18 cellular contexts compared by ENCODE assay signal in genomic region chrX:27565992-27566391, GRCh38. TPM values are rescaled to one million over a fixed set of nuclear protein-coding genes. Genes with fewer than 3 reads are reported as not detected.
A peak's percentile ranks its signal among the peaks of the same experiment; 100 is the strongest.
DNase-seq lines count a peak whose midpoint lies in the region; ATAC-seq, FAIRE-seq and TF ChIP-seq lines count a peak whose summit lies in the region.
"Had no signal": no experiment of that assay in that cellular context is flagged by ENCODE, and none has a peak within 500 bp of the region (broad histone marks: within the 10 kb centered on the region; RNA-seq: fewer than 3 reads in every experiment).

No MANE protein-coding gene starts in this region.

- H3K4me3 Mint-ChIP-seq in astrocyte (ENCODE audit: unreplicated experiment) (no peak overlapping the region), mesothelial cell of epicardium (no peak overlapping the region)
- H3K4me3 Mint-ChIP-seq: HFFc6; T-helper 1 cell treated with Interleukin-12 subunit alpha and Interleukin-12 subunit beta and Interleukin-4 antibody, amounts not matched to agents 30 μg/mL and 1 μg/mL, for 36 hours had no signal

- no peak overlapping the region for H3K27ac ChIP-seq in astrocyte (ENCODE audit: low read depth, low read length)
- peak overlapping the region; percentile 99 for H3K27ac ChIP-seq in cardiac muscle cell
- H3K27ac ChIP-seq: pancreas, thoracic aorta had no signal

- H3K36me3 ChIP-seq in HAP-1 (replicated peaks): no peaks in the 10 kb centered on the region
- no peaks in the 10 kb centered on the region for H3K36me3 ChIP-seq in astrocyte (ENCODE audit: insufficient read depth, low read length)
- no peaks in the 10 kb centered on the region for H3K36me3 ChIP-seq in cardiac muscle cell
- H3K36me3 ChIP-seq: pancreas, thoracic aorta had no signal

- TF ChIP-seq CTCF in astrocyte (IDR thresholded peaks at IDR 0.05; ENCODE audit: insufficient read depth, low read depth, low read length): no peak
- TF ChIP-seq CTCF in cardiac muscle cell (IDR thresholded peaks at IDR 0.05; ENCODE audit: low read depth, low read length): no peak
- TF ChIP-seq CTCF in mesothelial cell of epicardium (IDR thresholded peaks at IDR 0.05; ENCODE audit: unreplicated experiment): no peak

- H3K4me1 Mint-ChIP-seq in astrocyte (ENCODE audit: low read depth, unreplicated experiment): peaks cover 8% of the 10 kb centered on the region
- peaks cover 25% of the 10 kb centered on the region for H3K4me1 Mint-ChIP-seq in mesothelial cell of epicardium

- H3K9me3 ChIP-seq in HAP-1 (no peaks in the 10 kb centered on the region), astrocyte (ENCODE audit: insufficient read depth, low read depth, low read length) (no peaks in the 10 kb centered on the region), cardiac muscle cell (ENCODE audit: low read depth) (no peaks in the 10 kb centered on the region)
- H3K9me3 ChIP-seq: pancreas, thoracic aorta had no signal

- no peak overlapping the region for H2AFZ ChIP-seq in astrocyte (ENCODE audit: low read depth, low read length)

- H3K4me3 ChIP-seq in HAP-1 (no peak overlapping the region), astrocyte (ENCODE audit: insufficient read depth, low read depth, low read length) (no peak overlapping the region), cardiac muscle cell (no peak overlapping the region)
- H3K4me3 ChIP-seq: pancreas, thoracic aorta had no signal

- peak; percentile 13 to 24 for DNase-seq in HAP-1 (ENCODE audit: low spot score in 2 of 2)
- peak; percentile 57 for DNase-seq in astrocyte (ENCODE audit: low read depth)
- DNase-seq in cardiac muscle cell (ENCODE audit: low read depth in 1 of 2, low spot score in 1 of 2): peak; percentile 73 to 94
- DNase-seq in mesothelial cell of epicardium (ENCODE audit: low spot score in 2 of 2, unreplicated experiment in 2 of 2): no peak
- no peak for DNase-seq in HCEC 1CT
- no peak for DNase-seq in nucleus accumbens (lab: John Stamatoyannopoulos, UW)
- DNase-seq in SK-N-DZ (ENCODE audit: low spot score): no peak
- DNase-seq: activated CD4-positive, alpha-beta T cell treated with anti-CD3 and anti-CD28 coated beads for 1 hour; activated CD8-positive, alpha-beta memory T cell treated with anti-CD3 and anti-CD28 coated beads, Interleukin-2, amount 50 U/mL, for 4 hours; activated naive CD4-positive, alpha-beta T cell; HFFc6; hypothalamus; NCI-H1694; NCI-H446; pancreas had no signal

- H3K27me3 Mint-ChIP-seq in astrocyte (ENCODE audit: low read depth, unreplicated experiment): no peaks in the 10 kb centered on the region
- H3K27me3 Mint-ChIP-seq in mesothelial cell of epicardium (ENCODE audit: low read depth): no peaks in the 10 kb centered on the region

- no peaks in the 10 kb centered on the region for H3K79me2 ChIP-seq in astrocyte (ENCODE audit: insufficient read depth, low read length)

- in situ Hi-C loops in HAP-1 (cut with MboI; ENCODE audit: low sequenced_read_pairs): no loop called here

- no peaks in the 10 kb centered on the region for H3K9me3 Mint-ChIP-seq in astrocyte (ENCODE audit: unreplicated experiment)
- peaks cover 40% of the 10 kb centered on the region for H3K9me3 Mint-ChIP-seq in mesothelial cell of epicardium
- H3K9me3 Mint-ChIP-seq: T-helper 1 cell treated with Interleukin-12 subunit alpha and Interleukin-12 subunit beta and Interleukin-4 antibody, amounts not matched to agents 30 μg/mL and 1 μg/mL, for 36 hours had no signal

- no peaks in the 10 kb centered on the region for H4K20me1 ChIP-seq in astrocyte (ENCODE audit: insufficient read depth, low read length)

- H3K36me3 Mint-ChIP-seq in astrocyte (ENCODE audit: low read depth, unreplicated experiment) (no peaks in the 10 kb centered on the region), mesothelial cell of epicardium (peaks cover 1% of the 10 kb centered on the region)

- FAIRE-seq in astrocyte (lab: Jason Lieb, UNC): peak; percentile 20

- H3K27me3 ChIP-seq in HAP-1 (ENCODE audit: low read depth) (no peaks in the 10 kb centered on the region), astrocyte (ENCODE audit: insufficient read depth, low read length) (no peaks in the 10 kb centered on the region), cardiac muscle cell (no peaks in the 10 kb centered on the region)

- ATAC-seq in GM21423 (IDR thresholded peaks at IDR 0.05; ENCODE audit: unreplicated experiment): no peak

- H3K4me2 ChIP-seq in astrocyte (ENCODE audit: low read length): peak overlapping the region; percentile 60

- H3K27ac Mint-ChIP-seq in astrocyte (ENCODE audit: unreplicated experiment) (peak overlapping the region; percentile 15), mesothelial cell of epicardium (peak overlapping the region; percentile 95)
- H3K27ac Mint-ChIP-seq: HFFc6; T-helper 1 cell treated with Interleukin-12 subunit alpha and Interleukin-12 subunit beta and Interleukin-4 antibody, amounts not matched to agents 30 μg/mL and 1 μg/mL, for 36 hours had no signal

- peak overlapping the region; percentile 23 for H3K9ac ChIP-seq in astrocyte (ENCODE audit: low read length)

- peaks cover 10% of the 10 kb centered on the region for H3K4me1 ChIP-seq in HAP-1
- H3K4me1 ChIP-seq in astrocyte (ENCODE audit: insufficient read depth, low read length): peaks cover 8% of the 10 kb centered on the region
- H3K4me1 ChIP-seq in cardiac muscle cell (ENCODE audit: low read depth): peaks cover 8% of the 10 kb centered on the region
- H3K4me1 ChIP-seq: pancreas had no signal

RNA-seq across cellular contexts. Expression of gene DCAF8L2, which starts 24.2 kb away (rescaled TPM):
- not detected in 2 replicates for total RNA-seq in astrocyte
- not detected in 2 replicates for total RNA-seq in cardiac muscle cell
- not detected in 2 replicates for polyA plus RNA-seq in cardiac muscle cell
- total RNA-seq in mesothelial cell of epicardium: 0.11 TPM in 1 of 3 replicates, not detected in the others
- not detected in 2 replicates for polyA plus RNA-seq in SK-N-DZ (2014; cell fraction: cytosol; rRNA removed)
- polyA plus RNA-seq in SK-N-DZ (2014; cell fraction: nucleus; rRNA removed): not detected in 2 replicates
- total RNA-seq: HFFc6, pancreas, thoracic aorta had no signal
- polyA plus RNA-seq: pancreas had no signal

Comparison
In these comparisons a context has a peak if more than half of its experiments do, and no peak if none do; other contexts are left out.
1. DNase-seq: peak in HAP-1 (2 of 2), astrocyte (single experiment) and cardiac muscle cell (2 of 2); none in mesothelial cell of epicardium (0 of 2), HCEC 1CT (single experiment), nucleus accumbens (0 of 56) and SK-N-DZ (single experiment).